ENCODE assay signal across 19 cellular contexts in the genomic region with DNA sequence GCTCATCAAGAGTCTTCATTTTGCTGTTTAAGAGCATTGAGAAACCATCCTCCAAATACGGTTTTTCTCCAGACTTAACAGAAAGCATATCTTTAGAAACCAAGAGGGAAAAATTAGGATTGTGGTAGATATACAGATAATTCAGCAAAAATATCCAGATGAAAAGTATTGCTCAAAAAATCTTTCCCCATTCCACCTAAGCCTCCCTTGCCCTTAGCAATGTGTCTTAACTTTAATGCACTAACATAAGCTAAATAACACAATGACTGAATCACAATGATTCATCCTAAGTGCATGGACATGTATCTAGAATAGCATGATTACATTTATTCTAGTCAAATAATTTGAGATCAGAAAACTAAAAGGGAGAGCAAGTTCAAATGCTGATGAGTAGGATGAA.
DNase-seq lines count a peak whose midpoint lies in the region; ATAC-seq and TF ChIP-seq lines count a peak whose summit lies in the region.
"Had no signal": no experiment of that assay in that cellular context is flagged by ENCODE, and none has a peak within 500 bp of the region (broad histone marks: within the 10 kb centered on the region; RNA-seq: fewer than 3 reads in every experiment).

No MANE protein-coding gene starts in this region.

- H3K9me3 ChIP-seq in RWPE2 (ENCODE audit: severe bottlenecking): peaks cover 8% of the 10 kb centered on the region
- H3K9me3 ChIP-seq in fibroblast of lung (ENCODE audit: control insufficient read depth, insufficient read depth, low read depth, low read length): no peaks in the 10 kb centered on the region
- no peaks in the 10 kb centered on the region for H3K9me3 ChIP-seq in WERI-Rb-1 (ENCODE audit: severe bottlenecking)
- H3K9me3 ChIP-seq: prostate gland had no signal

- no peak overlapping the region for H3K4me3 Mint-ChIP-seq in activated naive CD4-positive, alpha-beta T cell treated with anti-CD3 and anti-CD28 coated beads for 36 hours
- H3K4me3 Mint-ChIP-seq: CD4-positive, alpha-beta memory T cell; type B pancreatic cell had no signal

- H3K27ac ChIP-seq in RWPE2 (ENCODE audit: poor library complexity, severe bottlenecking): peak overlapping the region; percentile 98
- peak overlapping the region; percentile 78 for H3K27ac ChIP-seq in fibroblast of lung (ENCODE audit: insufficient read depth, low read length)
- no peak overlapping the region for H3K27ac ChIP-seq in WERI-Rb-1
- H3K27ac ChIP-seq: prostate gland had no signal

- H3K4me2 ChIP-seq in fibroblast of lung (ENCODE audit: extremely low read depth, insufficient read depth, low read length): no peak overlapping the region

- CTCF ChIA-PET in activated naive CD4-positive, alpha-beta T cell treated with anti-CD3 and anti-CD28 coated beads for 36 hours (lab: Charles Lee): no interaction called here

- H3K9me3 Mint-ChIP-seq in activated naive CD4-positive, alpha-beta T cell treated with anti-CD3 and anti-CD28 coated beads for 36 hours: no peaks in the 10 kb centered on the region

- peaks cover 41% of the 10 kb centered on the region for H3K4me1 ChIP-seq in RWPE2 (ENCODE audit: insufficient read depth, poor library complexity, severe bottlenecking)
- H3K4me1 ChIP-seq in fibroblast of lung (ENCODE audit: control insufficient read depth, extremely low read depth, insufficient read depth, low read length): peaks cover 21% of the 10 kb centered on the region

- intact Hi-C loops in activated naive CD4-positive, alpha-beta T cell treated with anti-CD3 and anti-CD28 coated beads for 36 hours (cut with micrococcal nuclease): no loop called here

- no peak overlapping the region for H2AFZ ChIP-seq in fibroblast of lung (ENCODE audit: low read length)

- H3K27me3 Mint-ChIP-seq in activated naive CD4-positive, alpha-beta T cell treated with anti-CD3 and anti-CD28 coated beads for 36 hours (ENCODE audit: low read depth): peaks cover 7% of the 10 kb centered on the region

- DNase-seq in ELR (ENCODE audit: low read depth) (peak; percentile 93), RWPE2 (ENCODE audit: low spot score) (no peak), fibroblast of lung (ENCODE audit: low read depth in 2 of 2) (peak; percentile 80 to 94), skeletal muscle cell (ENCODE audit: low read depth) (peak; percentile 78), WERI-Rb-1 (no peak)
- DNase-seq in activated naive CD4-positive, alpha-beta T cell treated with anti-CD3 and anti-CD28 coated beads for 36 hours: no peak
- DNase-seq: activated CD4-positive, alpha-beta T cell treated with anti-CD3 and anti-CD28 coated beads, Interleukin-2, amount 50 U/mL, for 4 hours; anterior cingulate cortex; CD4-positive, alpha-beta memory T cell; Kasumi-1; left colon; NCI-H187 treated with DMSO at 0.1 percent for 48 hours; NCI-H69; T1000 had no signal

- no peak overlapping the region for H3K4me3 ChIP-seq in RWPE2 (ENCODE audit: severe bottlenecking)
- no peak overlapping the region for H3K4me3 ChIP-seq in fibroblast of lung (replicated peaks in 1 of 4; ENCODE audit: control extremely low read depth in 1 of 4, insufficient read depth in 1 of 4, low read depth in 3 of 4, low read length in 4 of 4)
- no peak overlapping the region for H3K4me3 ChIP-seq in skeletal muscle cell (ENCODE audit: low read depth, low read length)
- H3K4me3 ChIP-seq in WERI-Rb-1 (ENCODE audit: low read depth, low read length): no peak overlapping the region
- H3K4me3 ChIP-seq: prostate gland had no signal

- H3K27ac Mint-ChIP-seq in activated naive CD4-positive, alpha-beta T cell treated with anti-CD3 and anti-CD28 coated beads for 36 hours: no peak overlapping the region
- H3K27ac Mint-ChIP-seq: CD4-positive, alpha-beta memory T cell; type B pancreatic cell had no signal

- no peaks in the 10 kb centered on the region for H3K27me3 ChIP-seq in RWPE2 (ENCODE audit: insufficient read depth, poor library complexity, severe bottlenecking)
- H3K27me3 ChIP-seq in fibroblast of lung (ENCODE audit: control insufficient read depth, insufficient read depth, low read length): no peaks in the 10 kb centered on the region
- peaks cover 67% of the 10 kb centered on the region for H3K27me3 ChIP-seq in WERI-Rb-1 (ENCODE audit: insufficient read depth, low read depth, severe bottlenecking)

- H3K4me1 Mint-ChIP-seq in activated naive CD4-positive, alpha-beta T cell treated with anti-CD3 and anti-CD28 coated beads for 36 hours (ENCODE audit: low read depth): no peaks in the 10 kb centered on the region
- H3K4me1 Mint-ChIP-seq: CD4-positive, alpha-beta memory T cell had no signal

- H3K36me3 ChIP-seq in RWPE2 (ENCODE audit: low read depth): peaks cover 7% of the 10 kb centered on the region
- H3K36me3 ChIP-seq in fibroblast of lung (ENCODE audit: control insufficient read depth, insufficient read depth, low read length): no peaks in the 10 kb centered on the region
- H3K36me3 ChIP-seq in WERI-Rb-1: no peaks in the 10 kb centered on the region
- H3K36me3 ChIP-seq: prostate gland had no signal

- no peaks in the 10 kb centered on the region for H4K20me1 ChIP-seq in fibroblast of lung (ENCODE audit: control insufficient read depth, extremely low read depth, insufficient read depth, low read length)

- no peak overlapping the region for H3K9ac ChIP-seq in fibroblast of lung (ENCODE audit: insufficient read depth, low read length)

- no peaks in the 10 kb centered on the region for H3K36me3 Mint-ChIP-seq in activated naive CD4-positive, alpha-beta T cell treated with anti-CD3 and anti-CD28 coated beads for 36 hours (ENCODE audit: low read depth)
- H3K36me3 Mint-ChIP-seq: CD4-positive, alpha-beta memory T cell; type B pancreatic cell had no signal

- H3K79me2 ChIP-seq in fibroblast of lung (ENCODE audit: control insufficient read depth, insufficient read depth, low read length): no peaks in the 10 kb centered on the region

- TF ChIP-seq CTCF in RWPE2 (IDR thresholded peaks at IDR 0.05; ENCODE audit: poor library complexity, severe bottlenecking) (no peak), fibroblast of lung (conservative IDR thresholded peaks at IDR 0.05 in 1 of 2, IDR thresholded peaks at IDR 0.05 in 1 of 2; ENCODE audit: low read depth in 1 of 2, low read length in 2 of 2) (no peak), WERI-Rb-1 (IDR thresholded peaks at IDR 0.05; ENCODE audit: low read depth, low read length) (no peak)

- ATAC-seq in RWPE2 (ENCODE audit: low read depth): peak; percentile 75
- no peak for ATAC-seq in HG02763 (IDR thresholded peaks at IDR 0.05; ENCODE audit: unreplicated experiment)
- no peak for ATAC-seq in GM21576 (IDR thresholded peaks at IDR 0.05; ENCODE audit: unreplicated experiment)
- ATAC-seq: left colon, Right ventricle myocardium inferior had no signal

Comparison
In these comparisons a context has a peak if more than half of its experiments do, and no peak if none do; other contexts are left out.
1. DNase-seq: peak in ELR (single experiment), fibroblast of lung (2 of 2) and skeletal muscle cell (single experiment); none in RWPE2 (single experiment), activated naive CD4-positive, alpha-beta T cell treated with anti-CD3 and anti-CD28 coated beads for 36 hours (single experiment) and WERI-Rb-1 (single experiment).